ENCODE assay signal across 10 cellular contexts in the genomic region with DNA sequence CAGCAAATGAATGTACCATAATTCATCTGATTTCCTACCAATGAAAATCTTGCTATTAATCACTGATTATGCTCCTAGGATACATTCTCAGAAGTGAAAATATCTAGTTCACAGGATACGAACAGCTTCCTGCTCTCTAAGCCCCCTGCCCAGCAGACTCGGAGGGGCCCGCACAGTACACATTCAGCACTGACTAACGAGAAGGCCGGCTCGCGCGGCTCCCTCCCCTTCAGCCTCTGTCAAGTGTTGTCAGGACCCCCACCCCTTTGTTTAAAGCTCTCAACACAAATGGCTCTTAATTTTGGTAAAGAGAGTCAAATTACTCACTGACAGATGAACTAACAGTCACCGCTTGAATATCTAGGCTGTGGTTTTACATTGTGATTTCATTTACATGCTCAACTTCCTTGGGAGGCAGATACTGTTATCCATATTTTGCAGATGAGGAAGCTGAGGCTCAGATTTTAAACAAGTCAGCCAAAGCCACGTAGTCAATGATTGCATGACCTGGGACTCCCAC.
DNase-seq lines count a peak whose midpoint lies in the region; ATAC-seq, FAIRE-seq and TF ChIP-seq lines count a peak whose summit lies in the region.
"Had no signal": no experiment of that assay in that cellular context is flagged by ENCODE, and none has a peak within 500 bp of the region (broad histone marks: within the 10 kb centered on the region; RNA-seq: fewer than 3 reads in every experiment).

No MANE protein-coding gene starts in this region.

- H4K20me1 ChIP-seq in astrocyte (ENCODE audit: insufficient read depth, low read length), result peaks cover 3% of the 10 kb centered on the region

- H3K9me3 ChIP-seq in CD4-positive, alpha-beta T cell (ENCODE audit: control insufficient read depth, low read length), result no peaks in the 10 kb centered on the region
- no peaks in the 10 kb centered on the region for H3K9me3 ChIP-seq in astrocyte (ENCODE audit: insufficient read depth, low read depth, low read length)

- in situ Hi-C loops in KBM-7 (cut with MboI; ENCODE audit: low pct_unique_long_range_greater_than_20kb, low sequenced_read_pairs), result no loop called here

- POLR2A ChIA-PET in CD4-positive, alpha-beta T cell (lab: Charles Lee), result interaction anchor here (0.7 to 2.2 kb wide), 5 partner anchors 8 to 112 kb away, joined by 3 to 7 read pairs (median 4); no protein-coding TSS in a partner anchor

- H3K9me3 Mint-ChIP-seq in CD4-positive, alpha-beta T cell, result no peaks in the 10 kb centered on the region
- H3K9me3 Mint-ChIP-seq in astrocyte (ENCODE audit: unreplicated experiment), result no peaks in the 10 kb centered on the region
- H3K9me3 Mint-ChIP-seq in natural killer cell, result no peaks in the 10 kb centered on the region

- DNase-seq in CD4-positive, alpha-beta T cell, result no peak
- DNase-seq in KBM-7 (peak; percentile 50), astrocyte (ENCODE audit: low read depth) (peak; percentile 95), natural killer cell (no peak), dedifferentiated amniotic fluid mesenchymal stem cell (ENCODE audit: extremely low spot score) (no peak), NCI-H748 (lab: John Stamatoyannopoulos, UW; ENCODE audit: unreplicated experiment) (no peak), NOMO-1 treated with DMSO at 0.1 percent for 48 hours (lab: John Stamatoyannopoulos, UW; ENCODE audit: unreplicated experiment) (no peak), NCI-H1105 treated with DMSO at 0.1 percent for 48 hours (lab: John Stamatoyannopoulos, UW) (no peak)
- DNase-seq: NCI-H2081 treated with DMSO at 0.1 percent for 48 hours had no signal

- H3K36me3 ChIP-seq in astrocyte (ENCODE audit: insufficient read depth, low read length), result peaks cover 5% of the 10 kb centered on the region

- intact Hi-C loops in CD4-positive, alpha-beta T cell (cut with DNase I, micrococcal nuclease), result no loop called here
- intact Hi-C loops in natural killer cell (cut with micrococcal nuclease), result no loop called here

- CTCF ChIA-PET in CD4-positive, alpha-beta T cell (lab: Charles Lee), result interaction anchor here (1.6 kb wide), 1 partner anchor 113 kb away, joined by 6 read pairs; the partner anchor contains the start of gene RAPGEF1

- H3K4me3 Mint-ChIP-seq in CD4-positive, alpha-beta T cell, result peak overlapping the region; percentile 63
- H3K4me3 Mint-ChIP-seq in astrocyte (ENCODE audit: unreplicated experiment) (no peak overlapping the region), natural killer cell (peak overlapping the region; percentile 75)

- H3K27me3 Mint-ChIP-seq in CD4-positive, alpha-beta T cell, result no peaks in the 10 kb centered on the region
- no peaks in the 10 kb centered on the region for H3K27me3 Mint-ChIP-seq in astrocyte (ENCODE audit: low read depth, unreplicated experiment)
- H3K27me3 Mint-ChIP-seq in natural killer cell (ENCODE audit: low read depth in 2 of 2), result no peaks in the 10 kb centered on the region

- peak overlapping the region; percentile 51 for H2AFZ ChIP-seq in astrocyte (ENCODE audit: low read depth, low read length)

- peak; percentile 19 for ATAC-seq in CD4-positive, alpha-beta T cell (ENCODE audit: poor library complexity)
- peak in 2 of 3 donors; percentile 5 to 11 for ATAC-seq in natural killer cell

- peak; percentile 26 for FAIRE-seq in astrocyte (lab: Jason Lieb, UNC)

- H3K27me3 ChIP-seq in CD4-positive, alpha-beta T cell (ENCODE audit: control insufficient read depth, insufficient read depth, low read length), result no peaks in the 10 kb centered on the region
- no peaks in the 10 kb centered on the region for H3K27me3 ChIP-seq in astrocyte (ENCODE audit: insufficient read depth, low read length)

- H3K27ac ChIP-seq in CD4-positive, alpha-beta T cell (ENCODE audit: low read depth, low read length), result peak overlapping the region; percentile 61
- H3K27ac ChIP-seq in astrocyte (ENCODE audit: low read depth, low read length), result peak overlapping the region; percentile 94
- H3K27ac ChIP-seq: epithelial cell of prostate had no signal

- H3K4me2 ChIP-seq in astrocyte (ENCODE audit: low read length), result peak overlapping the region; percentile 80

- no peak for TF ChIP-seq CTCF in CD4-positive, alpha-beta T cell (IDR thresholded peaks at IDR 0.05)
- no peak for TF ChIP-seq CTCF in astrocyte (IDR thresholded peaks at IDR 0.05; ENCODE audit: insufficient read depth, low read depth, low read length)
- TF ChIP-seq CTCF in natural killer cell (IDR thresholded peaks at IDR 0.05), result no peak

- no peaks in the 10 kb centered on the region for H3K79me2 ChIP-seq in astrocyte (ENCODE audit: insufficient read depth, low read length)

- peaks cover 79% of the 10 kb centered on the region for H3K36me3 Mint-ChIP-seq in CD4-positive, alpha-beta T cell (ENCODE audit: low read depth)
- H3K36me3 Mint-ChIP-seq in astrocyte (ENCODE audit: low read depth, unreplicated experiment), result peaks cover 29% of the 10 kb centered on the region
- no peaks in the 10 kb centered on the region for H3K36me3 Mint-ChIP-seq in natural killer cell

- H3K4me1 Mint-ChIP-seq in CD4-positive, alpha-beta T cell (ENCODE audit: low read depth), result peaks cover 36% of the 10 kb centered on the region
- peaks cover 30% of the 10 kb centered on the region for H3K4me1 Mint-ChIP-seq in astrocyte (ENCODE audit: low read depth, unreplicated experiment)
- peaks cover 35 to 66% of the 10 kb centered on the region in 2 donors for H3K4me1 Mint-ChIP-seq in natural killer cell

- H3K9ac ChIP-seq in astrocyte (ENCODE audit: low read length), result peak overlapping the region; percentile 82

- peak overlapping the region; percentile 95 for H3K27ac Mint-ChIP-seq in CD4-positive, alpha-beta T cell
- H3K27ac Mint-ChIP-seq in astrocyte (ENCODE audit: unreplicated experiment) (peak overlapping the region; percentile 98), natural killer cell (peak overlapping the region; percentile 95 to 98)

- peak overlapping the region; percentile 26 for H3K4me3 ChIP-seq in astrocyte (ENCODE audit: insufficient read depth, low read depth, low read length)

- H3K4me1 ChIP-seq in astrocyte (ENCODE audit: insufficient read depth, low read length), result peaks cover 29% of the 10 kb centered on the region

Comparison
In these comparisons a context has a peak if more than half of its experiments do, and no peak if none do; other contexts are left out.
1. DNase-seq: peak in KBM-7 (single experiment) and astrocyte (single experiment); none in CD4-positive, alpha-beta T cell (0 of 10), natural killer cell (single experiment), dedifferentiated amniotic fluid mesenchymal stem cell (single experiment), NCI-H748 (single experiment), NOMO-1 treated with DMSO at 0.1 percent for 48 hours (single experiment) and NCI-H1105 treated with DMSO at 0.1 percent for 48 hours (single experiment).
2. Peak in every context shown above with its lines, with median percentiles within 50 percentile points of each other: H3K27ac Mint-ChIP-seq.